9 cellular contexts compared by ENCODE assay signal in the genomic region with DNA sequence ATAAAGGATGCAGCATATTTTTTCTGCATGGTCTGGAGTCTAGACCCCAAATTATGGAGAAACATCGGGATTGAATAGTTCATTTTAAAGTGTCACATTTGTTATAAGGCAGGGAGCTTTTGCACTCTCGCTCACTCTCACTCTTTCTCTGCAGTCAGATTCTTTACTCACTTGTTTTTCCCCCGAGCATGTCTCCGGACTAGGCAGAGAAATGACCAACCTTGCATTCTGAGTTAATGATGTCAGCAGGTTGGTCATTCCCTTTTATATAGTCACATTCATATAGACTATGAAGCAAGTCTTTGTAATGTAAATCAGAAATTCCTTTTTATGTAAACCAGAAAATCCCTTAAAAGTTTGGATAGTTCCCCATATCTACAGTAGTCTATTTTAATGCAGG. TPM values are rescaled to one million over a fixed set of nuclear protein-coding genes. Genes with fewer than 3 reads are reported as not detected.
DNase-seq lines count a peak whose midpoint lies in the region; TF ChIP-seq lines count a peak whose summit lies in the region.
"Had no signal": no experiment of that assay in that cellular context is flagged by ENCODE, and none has a peak within 500 bp of the region (broad histone marks: within the 10 kb centered on the region; RNA-seq: fewer than 3 reads in every experiment).

No MANE protein-coding gene starts in this region.

- H3K36me3 ChIP-seq in ACC112 (ENCODE audit: insufficient read depth, low read length): no peaks in the 10 kb centered on the region
- no peaks in the 10 kb centered on the region for H3K36me3 ChIP-seq in ascending aorta
- no peaks in the 10 kb centered on the region for H3K36me3 ChIP-seq in WERI-Rb-1
- H3K36me3 ChIP-seq: vagina had no signal

- peaks cover 71% of the 10 kb centered on the region for H3K79me2 ChIP-seq in ACC112 (ENCODE audit: control insufficient read depth, insufficient read depth, low read length, unreplicated experiment)

- H3K27ac ChIP-seq in ACC112 (ENCODE audit: low read depth, low read length) (0 out of 2 replicates have a peak overlapping the region, but pooled peaks have one; percentile 10), ascending aorta (peak overlapping the region; percentile 56 to 83), WERI-Rb-1 (no peak overlapping the region)
- H3K27ac ChIP-seq: vagina had no signal

- H3K4me1 ChIP-seq in ACC112 (ENCODE audit: control insufficient read depth, insufficient read depth, low read length, unreplicated experiment) (peaks cover 46% of the 10 kb centered on the region), ascending aorta (peaks cover 8 to 31% of the 10 kb centered on the region in 2 donors)

- H2AFZ ChIP-seq in ACC112 (ENCODE audit: low read length, unreplicated experiment): no peak overlapping the region

- H3K9me3 ChIP-seq in ascending aorta (no peaks in the 10 kb centered on the region), WERI-Rb-1 (ENCODE audit: severe bottlenecking) (no peaks in the 10 kb centered on the region)
- H3K9me3 ChIP-seq: vagina had no signal

- TF ChIP-seq CTCF in HFF-Myc (IDR thresholded peaks at IDR 0.05; ENCODE audit: low read depth, low read length, missing control alignments): no peak
- no peak for TF ChIP-seq CTCF in ascending aorta (IDR thresholded peaks at IDR 0.05)
- no peak for TF ChIP-seq CTCF in WERI-Rb-1 (IDR thresholded peaks at IDR 0.05; ENCODE audit: low read depth, low read length)

- intact Hi-C loops in ascending aorta (cut with DNase I): no loop called here

- H3K27me3 ChIP-seq in ACC112 (ENCODE audit: insufficient read depth, low read length): no peaks in the 10 kb centered on the region
- no peaks in the 10 kb centered on the region for H3K27me3 ChIP-seq in ascending aorta
- no peaks in the 10 kb centered on the region for H3K27me3 ChIP-seq in WERI-Rb-1 (ENCODE audit: insufficient read depth, low read depth, severe bottlenecking)
- H3K27me3 ChIP-seq: vagina had no signal

- DNase-seq in HFF-Myc (ENCODE audit: extremely low read depth, low read depth): no peak
- DNase-seq in ascending aorta (ENCODE audit: low spot score in 2 of 2): no peak
- peak; percentile 56 for DNase-seq in glomerular visceral epithelial cell (ENCODE audit: extremely low spot score)
- no peak for DNase-seq in T1000 (lab: John Stamatoyannopoulos, UW)
- DNase-seq in WERI-Rb-1: no peak
- no peak for DNase-seq in iPS-NIHi7 (ENCODE audit: extremely low spot score)
- DNase-seq in NCI-H82 treated with DMSO at 0.1 percent for 48 hours (lab: John Stamatoyannopoulos, UW; ENCODE audit: unreplicated experiment): no peak

- H3K4me3 ChIP-seq in ACC112 (ENCODE audit: low read depth, low read length) (peak overlapping the region; percentile 1; the same call in 1 of the 2 replicates), HFF-Myc (replicated peaks; ENCODE audit: low read depth, low read length) (peak overlapping the region; percentile 81), ascending aorta (peak overlapping the region in 1 of 2 donors; percentile 7), WERI-Rb-1 (ENCODE audit: low read depth, low read length) (no peak overlapping the region)

RNA-seq across cellular contexts. Expression of gene C12orf75, which starts 4.1 kb away (rescaled TPM):
- 56.5 TPM for total RNA-seq in ascending aorta
